ENCODE assay signal across 24 cellular contexts in genomic region chr6:37317312-37318038, GRCh38.
"Had no signal": no experiment of that assay in that cellular context is flagged by ENCODE, and none has a peak within 500 bp of the region (broad histone marks: within the 10 kb centered on the region; RNA-seq: fewer than 3 reads in every experiment).

No MANE protein-coding gene starts in this region.

- H3K9me3 ChIP-seq: esophagus squamous epithelium, gastrocnemius medialis, suprapubic skin, tibial artery, upper lobe of right lung had no signal

- H3K27ac Mint-ChIP-seq: activated CD4-positive, alpha-beta T cell treated with anti-CD3 and anti-CD28 coated beads for 36 hours; activated naive CD4-positive, alpha-beta T cell treated with anti-CD3 and anti-CD28 coated beads, Interleukin-2, amount 50 U/mL, for 24 hours; activated naive CD8-positive, alpha-beta T cell treated with anti-CD3 and anti-CD28 coated beads, Interleukin-2, amount 50 U/mL, for 24 hours; activated T-helper 2 cell treated with anti-CD3 and anti-CD28 coated beads, Interferon-gamma antibody, Interleukin-2, Interleukin-4, amounts not matched to agents 10 μg/mL and 5 μg/mL and 100 μg/mL, durations not matched to agents 14 hours and 24 hours and 36 hours; dendritic cell treated with granulocyte-macrophage colony-stimulating factor and Interleukin-4, amounts not matched to agents 40 ng/mL and 50 ng/mL, for 4 days; nephron; T-helper 2 cell treated with Interferon-gamma antibody and Interleukin-4, amounts not matched to agents 5 μg/mL and 100 μg/mL, for 36 hours had no signal

- H3K27me3 ChIP-seq: esophagus squamous epithelium, gastrocnemius medialis, suprapubic skin, tibial artery, upper lobe of right lung had no signal

- H3K9me3 Mint-ChIP-seq: activated naive CD4-positive, alpha-beta T cell treated with anti-CD3 and anti-CD28 coated beads, Interleukin-2, amount 50 U/mL, for 24 hours; activated naive CD8-positive, alpha-beta T cell treated with anti-CD3 and anti-CD28 coated beads, Interleukin-2, amount 50 U/mL, for 24 hours; activated T-helper 2 cell treated with anti-CD3 and anti-CD28 coated beads, Interferon-gamma antibody, Interleukin-2, Interleukin-4, amounts not matched to agents 10 μg/mL and 5 μg/mL and 100 μg/mL, durations not matched to agents 14 hours and 24 hours and 36 hours; central memory CD8-positive, alpha-beta T cell; dendritic cell treated with granulocyte-macrophage colony-stimulating factor and Interleukin-4, amounts not matched to agents 40 ng/mL and 50 ng/mL, for 4 days; nephron; T-helper 2 cell treated with Interferon-gamma antibody and Interleukin-4, amounts not matched to agents 5 μg/mL and 100 μg/mL, for 36 hours had no signal

- H3K27ac ChIP-seq: epithelial cell of prostate, gastrocnemius medialis, suprapubic skin, tibial artery, upper lobe of right lung had no signal

- H3K4me3 ChIP-seq: esophagus squamous epithelium, gastrocnemius medialis, suprapubic skin, tibial artery, upper lobe of right lung had no signal

- H3K4me1 ChIP-seq: gastrocnemius medialis, suprapubic skin, tibial artery, upper lobe of right lung had no signal

- H3K4me3 Mint-ChIP-seq: activated CD4-positive, alpha-beta T cell treated with anti-CD3 and anti-CD28 coated beads for 36 hours; activated naive CD4-positive, alpha-beta T cell treated with anti-CD3 and anti-CD28 coated beads, Interleukin-2, amount 50 U/mL, for 24 hours; activated naive CD8-positive, alpha-beta T cell treated with anti-CD3 and anti-CD28 coated beads, Interleukin-2, amount 50 U/mL, for 24 hours; central memory CD8-positive, alpha-beta T cell; dendritic cell treated with granulocyte-macrophage colony-stimulating factor and Interleukin-4, amounts not matched to agents 40 ng/mL and 50 ng/mL, for 4 days; nephron; T-helper 2 cell treated with Interferon-gamma antibody and Interleukin-4, amounts not matched to agents 5 μg/mL and 100 μg/mL, for 36 hours had no signal

- H3K27me3 Mint-ChIP-seq: activated CD4-positive, alpha-beta T cell treated with anti-CD3 and anti-CD28 coated beads for 36 hours; activated naive CD4-positive, alpha-beta T cell treated with anti-CD3 and anti-CD28 coated beads, Interleukin-2, amount 50 U/mL, for 24 hours; activated naive CD8-positive, alpha-beta T cell treated with anti-CD3 and anti-CD28 coated beads, Interleukin-2, amount 50 U/mL, for 24 hours; central memory CD8-positive, alpha-beta T cell; dendritic cell treated with granulocyte-macrophage colony-stimulating factor and Interleukin-4, amounts not matched to agents 40 ng/mL and 50 ng/mL, for 4 days had no signal

- DNase-seq: activated CD4-positive, alpha-beta T cell treated with anti-CD3 and anti-CD28 coated beads for 36 hours; activated CD4-positive, CD25-positive, alpha-beta regulatory T cell; activated naive CD8-positive, alpha-beta T cell treated with anti-CD3 and anti-CD28 coated beads, Interleukin-2, amount 50 U/mL, for 24 hours; activated T-cell treated with anti-CD3 and anti-CD28 coated beads, Interleukin-2, amount 50 U/mL, for 48 hours; esophagus squamous epithelium; gastrocnemius medialis; head of caudate nucleus; hippocampal formation; kidney; left colon; mammary epithelial cell; posterior cingulate gyrus; right cardiac atrium; stimulated activated naive CD4-positive, alpha-beta T cell; tibial artery; upper lobe of right lung had no signal

- ATAC-seq: activated CD4-positive, alpha-beta T cell treated with anti-CD3 and anti-CD28 coated beads for 36 hours; activated naive CD8-positive, alpha-beta T cell treated with anti-CD3 and anti-CD28 coated beads, Interleukin-2, amount 50 U/mL, for 24 hours; gastrocnemius medialis; left colon; right cardiac atrium; upper lobe of right lung had no signal

- H3K36me3 Mint-ChIP-seq: activated naive CD4-positive, alpha-beta T cell treated with anti-CD3 and anti-CD28 coated beads, Interleukin-2, amount 50 U/mL, for 24 hours had no signal
